In genomic region chr13:22874839-22875238, GRCh38 we compare ENCODE assay signal across 21 cellular contexts.
DNase-seq lines count a peak whose midpoint lies in the region; ATAC-seq, FAIRE-seq and TF ChIP-seq lines count a peak whose summit lies in the region.
"Had no signal": no experiment of that assay in that cellular context is flagged by ENCODE, and none has a peak within 500 bp of the region (broad histone marks: within the 10 kb centered on the region; RNA-seq: fewer than 3 reads in every experiment).

No MANE protein-coding gene starts in this region.

- H2AFZ ChIP-seq in GM12878 (ENCODE audit: control insufficient read depth, low read depth, low read length): no peak overlapping the region

- no peak overlapping the region for H3K9ac ChIP-seq in GM12878 (ENCODE audit: control insufficient read depth, insufficient read depth, low read length)
- H3K9ac ChIP-seq: BLaER1 had no signal

- in situ Hi-C loops in GM12878 (cut with MboI): no loop called here

- H3K36me3 ChIP-seq in GM12878 (ENCODE audit: control insufficient read depth in 2 of 2, insufficient read depth in 2 of 2, low read length in 1 of 2): no peaks in the 10 kb centered on the region
- H3K36me3 ChIP-seq: BLaER1 had no signal

- RAD21 ChIA-PET in GM12878 (lab: Charles Lee; ENCODE audit: unreplicated experiment): no interaction called here

- no peaks in the 10 kb centered on the region for H3K4me1 ChIP-seq in GM12878 (ENCODE audit: control insufficient read depth, insufficient read depth, low read length)
- H3K4me1 ChIP-seq: BLaER1, Caco-2 had no signal

- TF ChIP-seq POLR2A in GM12878 (IDR thresholded peaks at IDR 0.05; ENCODE audit: low read depth, low read length): no peak

- POLR2A ChIA-PET in GM12878 (lab: Charles Lee): no interaction called here

- peak; percentile 22 for DNase-seq in NCI-H524 treated with DMSO at 0.1 percent for 48 hours (lab: John Stamatoyannopoulos, UW)
- no peak for DNase-seq in GM12878 (ENCODE audit: low read depth, low spot score)
- DNase-seq in epithelial cell of prostate (ENCODE audit: low read depth, low spot score): peak; percentile 12
- DNase-seq in renal cortical epithelial cell (ENCODE audit: low read depth): peak; percentile 19
- no peak for DNase-seq in HK-2 (ENCODE audit: unreplicated experiment)
- DNase-seq in NCI-H128 (lab: John Stamatoyannopoulos, UW; ENCODE audit: unreplicated experiment): no peak
- DNase-seq: Caco-2; CD4-positive, CD25-positive, alpha-beta regulatory T cell; CD8-positive, alpha-beta T cell; DMS153; DND-41; GOT3; HCEC 1CT had no signal

- 93% methylated on average over 1 of the region's 1 CpG for WGBS in GM12878 (ENCODE audit: insufficient coverage, insufficient replicate concordance, low lambda C conversion rate, missing lambda C conversion rate)

- no peak for FAIRE-seq in GM12878 (lab: Jason Lieb, UNC)
- FAIRE-seq: A204.1, G401.6, H54 had no signal

- BruUV-seq in GM12878 (replicated peaks; lab: Mats Ljungman, UMichigan): no TSS peak

- intact Hi-C loops in GM12878 (cut with micrococcal nuclease; ENCODE audit: unreplicated experiment): loop anchor here (5.0 kb wide), 1 partner anchor 43 kb away; no protein-coding TSS in a partner anchor

- H3K4me2 ChIP-seq in GM12878 (ENCODE audit: control insufficient read depth, insufficient read depth): no peak overlapping the region
- H3K4me2 ChIP-seq: BLaER1 had no signal

- TF ChIP-seq RAD21 in GM12878 (IDR thresholded peaks at IDR 0.05; ENCODE audit: insufficient read depth, low read depth, low read length): no peak

- SMC1A ChIA-PET in GM12878 (lab: Charles Lee; ENCODE audit: uncharacterized antibody, unreplicated experiment): no interaction called here

- peak; percentile 51 for ATAC-seq in GM12878
- ATAC-seq in GM18517 (IDR thresholded peaks at IDR 0.05; ENCODE audit: unreplicated experiment): no peak
- no peak for ATAC-seq in GM18861 (IDR thresholded peaks at IDR 0.05; ENCODE audit: unreplicated experiment)
- ATAC-seq: CD8-positive, alpha-beta T cell had no signal

- TF ChIP-seq CTCF in GM12878 (IDR thresholded peaks at IDR 0.05 in 2 of 3, conservative IDR thresholded peaks at IDR 0.05 in 1 of 3; ENCODE audit: control insufficient read depth in 2 of 3, extremely low read depth in 1 of 3, insufficient read depth in 1 of 3, low read depth in 3 of 3, low read length in 3 of 3): no peak

- no peak overlapping the region for H3K4me3 ChIP-seq in GM12878
- H3K4me3 ChIP-seq: BLaER1 had no signal

- no peaks in the 10 kb centered on the region for H4K20me1 ChIP-seq in GM12878 (ENCODE audit: control insufficient read depth, insufficient read depth)
- H4K20me1 ChIP-seq: BLaER1 had no signal

- CTCF ChIA-PET in GM12878 (lab: Yijun Ruan, JAX): no interaction called here

- H3K27me3 ChIP-seq in GM12878 (replicated peaks in 1 of 2; ENCODE audit: control insufficient read depth in 2 of 2, insufficient read depth in 2 of 2, low read length in 1 of 2): no peaks in the 10 kb centered on the region
- H3K27me3 ChIP-seq: BLaER1 had no signal

- no peaks in the 10 kb centered on the region for H3K79me2 ChIP-seq in GM12878 (ENCODE audit: control insufficient read depth, insufficient read depth, low read length)

- H3K9me3 ChIP-seq in GM12878 (replicated peaks; ENCODE audit: control insufficient read depth, insufficient read depth, low read length): no peaks in the 10 kb centered on the region
- H3K9me3 ChIP-seq: BLaER1, Caco-2 had no signal

- no peak for TF ChIP-seq EP300 in GM12878 (IDR thresholded peaks at IDR 0.05; ENCODE audit: borderline replicate concordance in 1 of 2, control insufficient read depth in 1 of 2, low read depth in 2 of 2, low read length in 2 of 2)

- no peak overlapping the region for H3K27ac ChIP-seq in GM12878 (ENCODE audit: control insufficient read depth, insufficient read depth)
- H3K27ac ChIP-seq in epithelial cell of prostate: no peak overlapping the region
- H3K27ac ChIP-seq: 22Rv1, BLaER1, C4-2B had no signal

TF ChIP-seq in GM12878, 131 proteins besides CTCF, POLR2A, EP300 and RAD21:
- TF ChIP-seq ZNF592 (IDR thresholded peaks at IDR 0.05): peak; percentile 97
- TF ChIP-seq, protein P1, sequence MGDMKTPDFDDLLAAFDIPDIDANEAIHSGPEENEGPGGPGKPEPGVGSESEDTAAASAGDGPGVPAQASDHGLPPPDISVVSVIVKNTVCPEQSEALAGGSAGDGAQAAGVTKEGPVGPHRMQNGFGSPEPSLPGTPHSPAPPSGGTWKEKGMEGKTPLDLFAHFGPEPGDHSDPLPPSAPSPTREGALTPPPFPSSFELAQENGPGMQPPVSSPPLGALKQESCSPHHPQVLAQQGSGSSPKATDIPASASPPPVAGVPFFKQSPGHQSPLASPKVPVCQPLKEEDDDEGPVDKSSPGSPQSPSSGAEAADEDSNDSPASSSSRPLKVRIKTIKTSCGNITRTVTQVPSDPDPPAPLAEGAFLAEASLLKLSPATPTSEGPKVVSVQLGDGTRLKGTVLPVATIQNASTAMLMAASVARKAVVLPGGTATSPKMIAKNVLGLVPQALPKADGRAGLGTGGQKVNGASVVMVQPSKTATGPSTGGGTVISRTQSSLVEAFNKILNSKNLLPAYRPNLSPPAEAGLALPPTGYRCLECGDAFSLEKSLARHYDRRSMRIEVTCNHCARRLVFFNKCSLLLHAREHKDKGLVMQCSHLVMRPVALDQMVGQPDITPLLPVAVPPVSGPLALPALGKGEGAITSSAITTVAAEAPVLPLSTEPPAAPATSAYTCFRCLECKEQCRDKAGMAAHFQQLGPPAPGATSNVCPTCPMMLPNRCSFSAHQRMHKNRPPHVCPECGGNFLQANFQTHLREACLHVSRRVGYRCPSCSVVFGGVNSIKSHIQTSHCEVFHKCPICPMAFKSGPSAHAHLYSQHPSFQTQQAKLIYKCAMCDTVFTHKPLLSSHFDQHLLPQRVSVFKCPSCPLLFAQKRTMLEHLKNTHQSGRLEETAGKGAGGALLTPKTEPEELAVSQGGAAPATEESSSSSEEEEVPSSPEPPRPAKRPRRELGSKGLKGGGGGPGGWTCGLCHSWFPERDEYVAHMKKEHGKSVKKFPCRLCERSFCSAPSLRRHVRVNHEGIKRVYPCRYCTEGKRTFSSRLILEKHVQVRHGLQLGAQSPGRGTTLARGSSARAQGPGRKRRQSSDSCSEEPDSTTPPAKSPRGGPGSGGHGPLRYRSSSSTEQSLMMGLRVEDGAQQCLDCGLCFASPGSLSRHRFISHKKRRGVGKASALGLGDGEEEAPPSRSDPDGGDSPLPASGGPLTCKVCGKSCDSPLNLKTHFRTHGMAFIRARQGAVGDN (IDR thresholded peaks at IDR 0.05): peak; percentile 94
- TF ChIP-seq PML (IDR thresholded peaks at IDR 0.05; ENCODE audit: low read length): no peak
- TF ChIP-seq ZBTB4 (CRISPR knock-in tag; IDR thresholded peaks at IDR 0.05): peak; percentile 50; the same call in 1 of the 2 replicates

Comparison
In these comparisons a context has a peak if more than half of its experiments do, and no peak if none do; other contexts are left out.
1. DNase-seq: peak in NCI-H524 treated with DMSO at 0.1 percent for 48 hours (single experiment), epithelial cell of prostate (single experiment) and renal cortical epithelial cell (single experiment); none in GM12878 (single experiment), HK-2 (single experiment) and NCI-H128 (single experiment).